In the genomic region with DNA sequence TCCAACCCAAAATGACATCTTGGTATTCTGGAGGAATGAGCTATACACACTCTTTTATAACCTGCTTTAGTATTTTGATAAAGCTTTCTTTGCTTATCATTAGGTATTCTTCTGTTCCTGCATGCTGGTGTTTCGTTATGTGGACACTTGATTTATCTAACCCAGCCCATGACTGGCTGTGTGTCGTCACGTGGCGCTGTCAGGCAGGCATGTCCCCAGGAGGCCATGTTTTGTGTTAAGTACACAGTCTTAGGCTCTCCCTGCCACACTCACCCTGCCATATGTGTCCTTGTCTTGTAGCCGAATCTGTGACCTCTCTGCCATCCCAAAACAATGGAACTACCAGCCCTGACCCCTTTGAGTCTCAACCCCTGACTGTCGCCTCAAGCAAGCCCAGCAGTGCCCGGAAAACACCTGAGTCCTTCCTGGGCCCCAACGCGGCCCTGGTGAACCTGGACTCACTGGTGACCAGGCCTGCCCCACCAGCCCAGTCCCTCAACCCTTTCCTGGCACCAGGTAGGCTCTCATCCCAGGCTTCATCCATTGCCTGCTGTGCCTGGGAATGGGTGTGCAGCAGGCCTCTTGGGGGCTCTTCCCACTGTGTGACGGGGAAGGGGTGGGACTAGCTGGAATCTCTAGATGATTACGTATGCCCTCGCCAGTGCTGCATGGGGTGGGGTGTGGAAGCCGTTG, we compare ENCODE assay signal across 30 cellular contexts. TPM values are rescaled to one million over a fixed set of nuclear protein-coding genes. Genes with fewer than 3 reads are reported as not detected.
DNase-seq lines count a peak whose midpoint lies in the region; ATAC-seq and TF ChIP-seq lines count a peak whose summit lies in the region.
"Had no signal": no experiment of that assay in that cellular context is flagged by ENCODE, and none has a peak within 500 bp of the region (broad histone marks: within the 10 kb centered on the region; RNA-seq: fewer than 3 reads in every experiment).

No MANE protein-coding gene starts in this region.

- no peak overlapping the region for H3K4me2 ChIP-seq in mesenchymal stem cell (ENCODE audit: low read length, poor library complexity, severe bottlenecking)
- H3K4me2 ChIP-seq: A549, BLaER1 had no signal

- peak overlapping the region in 1 of 2 experiments; percentile 65 for H2BK12ac ChIP-seq in mesenchymal stem cell (ENCODE audit: low read length in 2 of 2)

- no peak for TF ChIP-seq EP300 in esophagus muscularis mucosa (IDR thresholded peaks at IDR 0.05)

- H2AK5ac ChIP-seq in mesenchymal stem cell (ENCODE audit: low read length, severe bottlenecking): peak overlapping the region; percentile 98

- H3K27me3 ChIP-seq in ACC112 (ENCODE audit: insufficient read depth, low read length): no peaks in the 10 kb centered on the region
- H3K27me3 ChIP-seq in adipocyte (replicated peaks; ENCODE audit: control insufficient read depth, insufficient read depth, low read length): no peaks in the 10 kb centered on the region
- no peaks in the 10 kb centered on the region for H3K27me3 ChIP-seq in mesenchymal stem cell (ENCODE audit: control insufficient read depth in 1 of 2, insufficient read depth in 1 of 2, low read length in 2 of 2)
- no peaks in the 10 kb centered on the region for H3K27me3 ChIP-seq in esophagus muscularis mucosa
- H3K27me3 ChIP-seq: body of pancreas, Peyer's patch had no signal

- peak overlapping the region; percentile 25 for H4K91ac ChIP-seq in mesenchymal stem cell (ENCODE audit: low read length)

- no peaks in the 10 kb centered on the region for H3K9me3 ChIP-seq in adipocyte (ENCODE audit: control insufficient read depth, low read length)
- H3K9me3 ChIP-seq in mesenchymal stem cell (ENCODE audit: control insufficient read depth, low read length): no peaks in the 10 kb centered on the region
- H3K9me3 ChIP-seq in esophagus muscularis mucosa: no peaks in the 10 kb centered on the region
- H3K9me3 ChIP-seq: A549, BLaER1, body of pancreas, Caco-2, heart left ventricle, Peyer's patch, psoas muscle had no signal

- WGBS in mesenchymal stem cell: 96% methylated on average over 13 of the region's 13 CpGs
- WGBS in esophagus muscularis mucosa: 88% methylated on average over 12 of the region's 13 CpGs

- H3K4me3 ChIP-seq in ACC112 (ENCODE audit: low read depth, low read length) (no peak overlapping the region), adipocyte (ENCODE audit: low read length) (no peak overlapping the region), mesenchymal stem cell (ENCODE audit: insufficient read depth in 1 of 2, low read depth in 1 of 2, low read length in 2 of 2) (no peak overlapping the region), esophagus muscularis mucosa (no peak overlapping the region)
- H3K4me3 ChIP-seq: A549, BLaER1, body of pancreas, heart left ventricle, Peyer's patch, psoas muscle had no signal

- no peak overlapping the region for H2BK120ac ChIP-seq in mesenchymal stem cell (ENCODE audit: low read depth, low read length)

- H3K79me1 ChIP-seq in mesenchymal stem cell (replicated peaks; ENCODE audit: low read length, poor library complexity, severe bottlenecking): peaks cover 20% of the 10 kb centered on the region

- H3K14ac ChIP-seq in mesenchymal stem cell (ENCODE audit: low read length in 2 of 2): peak overlapping the region in 1 of 2 experiments; percentile 63

- H3K4me1 ChIP-seq in ACC112 (ENCODE audit: control insufficient read depth, insufficient read depth, low read length, unreplicated experiment): peaks cover 46% of the 10 kb centered on the region
- H3K4me1 ChIP-seq in adipocyte (ENCODE audit: control insufficient read depth, insufficient read depth, low read length): peaks cover 41% of the 10 kb centered on the region
- H3K4me1 ChIP-seq in mesenchymal stem cell (ENCODE audit: control insufficient read depth, insufficient read depth, low read depth, low read length): peaks cover 43% of the 10 kb centered on the region
- H3K4me1 ChIP-seq in esophagus muscularis mucosa: peaks cover 0 to 14% (median 4%) of the 10 kb centered on the region in 4 donors
- H3K4me1 ChIP-seq: BLaER1, body of pancreas, psoas muscle had no signal

- H3K23ac ChIP-seq in mesenchymal stem cell (ENCODE audit: low read length in 2 of 2): no peak overlapping the region

- no peaks in the 10 kb centered on the region for H3K79me2 ChIP-seq in ACC112 (ENCODE audit: control insufficient read depth, insufficient read depth, low read length, unreplicated experiment)

- intact Hi-C loops in sciatic nerve (cut with DNase I) (no loop called here), esophagus muscularis mucosa (cut with DNase I) (no loop called here)

- peak overlapping the region; percentile 70 for H2BK5ac ChIP-seq in mesenchymal stem cell (ENCODE audit: low read depth, low read length, poor library complexity, severe bottlenecking)

- peak overlapping the region in 1 of 2 experiments; percentile 80 for H3K18ac ChIP-seq in mesenchymal stem cell (ENCODE audit: low read depth in 1 of 2, low read length in 2 of 2)

- no peak overlapping the region for H2AFZ ChIP-seq in ACC112 (ENCODE audit: low read length, unreplicated experiment)
- no peak overlapping the region for H2AFZ ChIP-seq in mesenchymal stem cell (ENCODE audit: low read depth, low read length)

- H3K9ac ChIP-seq in adipocyte (ENCODE audit: low read length) (peak overlapping the region; percentile 27), mesenchymal stem cell (ENCODE audit: low read length) (peak overlapping the region; percentile 47)
- H3K9ac ChIP-seq: BLaER1 had no signal

- TF ChIP-seq CTCF in esophagus muscularis mucosa (IDR thresholded peaks at IDR 0.05): no peak

- H3K36me3 ChIP-seq in ACC112 (ENCODE audit: insufficient read depth, low read length) (no peaks in the 10 kb centered on the region), adipocyte (ENCODE audit: control insufficient read depth, insufficient read depth, low read length, severe bottlenecking) (peaks cover 19% of the 10 kb centered on the region), mesenchymal stem cell (ENCODE audit: control insufficient read depth in 1 of 2, insufficient read depth in 2 of 2, low read depth in 1 of 2, low read length in 2 of 2) (peaks cover 42 to 66% of the 10 kb centered on the region in 2 experiments), esophagus muscularis mucosa (peaks cover 0 to 76% (median 54%) of the 10 kb centered on the region in 4 donors)
- H3K36me3 ChIP-seq: BLaER1 had no signal

- H2BK15ac ChIP-seq in mesenchymal stem cell (ENCODE audit: low read depth, poor library complexity, severe bottlenecking): no peak overlapping the region

- peak overlapping the region in 1 of 2 experiments; percentile 24 for H3K4ac ChIP-seq in mesenchymal stem cell (ENCODE audit: low read depth in 1 of 2, low read length in 2 of 2)

- DNase-seq in adipocyte (ENCODE audit: low read depth) (no peak), mesenchymal stem cell (no peak), sciatic nerve (ENCODE audit: low spot score) (peak; percentile 38), globus pallidus (ENCODE audit: low spot score) (no peak), esophagus muscularis mucosa (ENCODE audit: extremely low spot score) (no peak)
- DNase-seq: activated CD4-positive, alpha-beta T cell treated with anti-CD3 and anti-CD28 coated beads, Interleukin-2, amount 10 ng/mL, durations not matched to agents 7 days and 5 days; activated effector memory CD4-positive, alpha-beta T cell treated with Interleukin-2 at 50 U/mL for 16 hours; activated naive CD8-positive, alpha-beta T cell treated with anti-CD3 and anti-CD28 coated beads, Interleukin-2, amount 10 ng/mL, durations not matched to agents 7 days and 5 days; body of pancreas; heart left ventricle; midbrain; NCI-H1417 treated with DMSO at 0.1 percent for 48 hours; NCI-H2107; NCI-H510A treated with DMSO at 0.1 percent for 48 hours; psoas muscle; small intestine; stimulated activated CD4-positive, alpha-beta T cell treated with anti-CD3 and anti-CD28 coated beads, Interleukin-2, amount 100 ng/mL, for 48 hours; stimulated activated naive CD4-positive, alpha-beta T cell; T-helper 2 cell had no signal

- TF ChIP-seq POLR2A in esophagus muscularis mucosa (IDR thresholded peaks at IDR 0.05; ENCODE audit: low read depth): no peak

- peak overlapping the region; percentile 66 for H3K27ac ChIP-seq in ACC112 (ENCODE audit: low read depth, low read length)
- peak overlapping the region; percentile 75 for H3K27ac ChIP-seq in mesenchymal stem cell (ENCODE audit: low read length, poor library complexity, severe bottlenecking)
- H3K27ac ChIP-seq in esophagus muscularis mucosa (replicated peaks in 1 of 4): no peak overlapping the region
- H3K27ac ChIP-seq: BLaER1, body of pancreas, heart left ventricle, Peyer's patch, psoas muscle had no signal

- no peak overlapping the region for H4K8ac ChIP-seq in mesenchymal stem cell (ENCODE audit: low read length)

- ATAC-seq in sciatic nerve (no peak), HG03095 (IDR thresholded peaks at IDR 0.05; ENCODE audit: unreplicated experiment) (no peak), GM18502 (IDR thresholded peaks at IDR 0.05; ENCODE audit: poor library complexity, unreplicated experiment) (no peak)
- ATAC-seq: A549, body of pancreas, heart left ventricle, psoas muscle had no signal

RNA-seq across cellular contexts. Expression of gene B9D1, which starts 30.8 kb away (rescaled TPM):
- 30.2 TPM for polyA plus RNA-seq in mesenchymal stem cell (2013, experiment 1 of 2)
- 30.8 TPM for polyA plus RNA-seq in mesenchymal stem cell (2013, experiment 2 of 2)
- total RNA-seq in sciatic nerve (19.8 TPM), esophagus muscularis mucosa (10 to 100 TPM in 1 of 4 donors, 1 to 10 TPM in 3; 9.5 to 13.8 (median 9.9) TPM)

RNA-seq across cellular contexts. Expression of gene MAPK7, which starts 46.6 kb away (rescaled TPM):
- 33.6 TPM for polyA plus RNA-seq in mesenchymal stem cell (2013, experiment 1 of 2)
- polyA plus RNA-seq in mesenchymal stem cell (2013, experiment 2 of 2): 30.7 TPM
- total RNA-seq in sciatic nerve (28.2 TPM), esophagus muscularis mucosa (10 to 100 TPM; 26.3 to 41.4 (median 33.2) TPM)

RNA-seq across cellular contexts. Expression of gene MFAP4, which starts 55.3 kb away (rescaled TPM):
- 238 TPM for polyA plus RNA-seq in mesenchymal stem cell (2013, experiment 1 of 2)
- polyA plus RNA-seq in mesenchymal stem cell (2013, experiment 2 of 2): 237 TPM
- total RNA-seq in sciatic nerve: 115 TPM
- total RNA-seq in esophagus muscularis mucosa: 100 to 1,000 TPM; 127 to 315 (median 226) TPM
- total RNA-seq: activated CD4-positive, alpha-beta T cell treated with anti-CD3 and anti-CD28 coated beads, Interleukin-2, amount 10 ng/mL, durations not matched to agents 7 days and 5 days; activated naive CD8-positive, alpha-beta T cell treated with anti-CD3 and anti-CD28 coated beads, Interleukin-2, amount 10 ng/mL, durations not matched to agents 7 days and 5 days; Caco-2; MCF 10A; natural killer cell treated with Interleukin-12 subunit alpha and Interleukin-12 subunit beta and Interleukin-15 and Interleukin-18, amount 100 ng/mL, for 72 hours; SK-MEL-5 had no signal
- polyA plus RNA-seq: IgD-negative memory B cell had no signal

Comparison
In these comparisons a context has a peak if more than half of its experiments do, and no peak if none do; other contexts are left out.
1. H3K27ac ChIP-seq: peak in ACC112 (single experiment) and mesenchymal stem cell (single experiment); none in esophagus muscularis mucosa (0 of 4).